Comparison of ENCODE assay signal across 1 cellular context in the genomic region with DNA sequence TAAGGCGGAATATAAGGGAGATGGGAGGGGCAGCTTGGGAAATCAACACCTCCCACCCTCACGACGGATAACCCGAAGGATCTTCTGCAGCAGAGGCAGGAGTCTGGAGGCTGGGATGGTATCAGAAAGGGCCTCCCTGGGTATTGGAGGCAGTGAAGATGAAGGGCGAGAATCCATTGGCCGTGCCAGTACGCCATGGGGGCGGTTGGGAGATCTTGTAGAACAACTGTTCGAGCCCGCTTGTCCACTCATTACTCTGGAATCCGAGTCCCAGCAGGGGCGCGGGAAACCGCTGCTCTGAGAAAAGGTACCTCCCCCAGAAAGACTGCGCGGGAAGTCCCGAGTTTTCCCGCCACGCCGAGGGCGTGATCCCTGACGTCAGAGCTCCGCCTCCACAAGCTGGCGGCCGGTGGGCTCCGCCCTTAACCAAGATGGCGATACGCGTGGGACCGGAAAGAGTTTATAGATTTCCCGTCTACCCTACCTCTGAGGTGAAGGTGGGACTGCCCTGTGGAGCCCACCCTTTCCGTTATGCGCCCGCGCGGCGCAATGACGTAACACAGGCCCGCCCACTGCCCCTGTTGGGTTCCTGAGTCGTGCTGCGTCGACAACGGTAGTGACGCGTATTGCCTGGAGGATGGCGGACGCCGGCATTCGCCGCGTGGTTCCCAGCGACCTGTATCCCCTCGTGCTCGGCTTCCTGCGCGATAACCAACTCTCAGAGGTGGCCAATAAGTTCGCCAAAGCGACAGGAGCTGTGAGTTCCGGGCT.
TF ChIP-seq lines count a peak whose summit lies in the region.

A gene (plus strand): TSS at position 616 of the 771 bp plus-strand sequence. CDS start 22 bp downstream, at position 638.

TF ChIP-seq in HepG2, 621 proteins besides CTCF, POLR2A, EP300 and RAD21 (continued from another document and continues in another):
- TF ChIP-seq NFKB2 (CRISPR knock-in tag; IDR thresholded peaks at IDR 0.05; ENCODE audit: borderline replicate concordance): peak; percentile 95; the same call in 1 of the 2 replicates
- peak; percentile 71; the same call in 1 of the 2 replicates for TF ChIP-seq ZBTB7A (CRISPR knock-in tag; IDR thresholded peaks at IDR 0.05)
- peak; percentile 88; the same call in 2 of the 3 replicates for TF ChIP-seq MXI1 (IDR thresholded peaks at IDR 0.05; ENCODE audit: borderline replicate concordance, low read depth, low read length)
- no peak for TF ChIP-seq EZH2 (conservative IDR thresholded peaks at IDR 0.05; ENCODE audit: low read depth, low read length)
- no peak for TF ChIP-seq ZNF879 (CRISPR knock-in tag; IDR thresholded peaks at IDR 0.05)
- TF ChIP-seq KDM2A (CRISPR knock-in tag; IDR thresholded peaks at IDR 0.05; ENCODE audit: borderline replicate concordance, low read depth): peak; percentile 100
- no peak for TF ChIP-seq THYN1 (CRISPR knock-in tag; IDR thresholded peaks at IDR 0.05; ENCODE audit: borderline replicate concordance, low read depth)
- TF ChIP-seq, protein P1, sequence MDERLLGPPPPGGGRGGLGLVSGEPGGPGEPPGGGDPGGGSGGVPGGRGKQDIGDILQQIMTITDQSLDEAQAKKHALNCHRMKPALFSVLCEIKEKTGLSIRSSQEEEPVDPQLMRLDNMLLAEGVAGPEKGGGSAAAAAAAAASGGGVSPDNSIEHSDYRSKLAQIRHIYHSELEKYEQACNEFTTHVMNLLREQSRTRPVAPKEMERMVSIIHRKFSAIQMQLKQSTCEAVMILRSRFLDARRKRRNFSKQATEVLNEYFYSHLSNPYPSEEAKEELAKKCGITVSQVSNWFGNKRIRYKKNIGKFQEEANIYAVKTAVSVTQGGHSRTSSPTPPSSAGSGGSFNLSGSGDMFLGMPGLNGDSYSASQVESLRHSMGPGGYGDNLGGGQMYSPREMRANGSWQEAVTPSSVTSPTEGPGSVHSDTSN (CRISPR knock-in tag; IDR thresholded peaks at IDR 0.05): no peak
- TF ChIP-seq ATF1 (CRISPR knock-in tag; IDR thresholded peaks at IDR 0.05): peak; percentile 99
- TF ChIP-seq XBP1 (CRISPR knock-in tag; IDR thresholded peaks at IDR 0.05): peak; percentile 22
- TF ChIP-seq, protein P2, sequence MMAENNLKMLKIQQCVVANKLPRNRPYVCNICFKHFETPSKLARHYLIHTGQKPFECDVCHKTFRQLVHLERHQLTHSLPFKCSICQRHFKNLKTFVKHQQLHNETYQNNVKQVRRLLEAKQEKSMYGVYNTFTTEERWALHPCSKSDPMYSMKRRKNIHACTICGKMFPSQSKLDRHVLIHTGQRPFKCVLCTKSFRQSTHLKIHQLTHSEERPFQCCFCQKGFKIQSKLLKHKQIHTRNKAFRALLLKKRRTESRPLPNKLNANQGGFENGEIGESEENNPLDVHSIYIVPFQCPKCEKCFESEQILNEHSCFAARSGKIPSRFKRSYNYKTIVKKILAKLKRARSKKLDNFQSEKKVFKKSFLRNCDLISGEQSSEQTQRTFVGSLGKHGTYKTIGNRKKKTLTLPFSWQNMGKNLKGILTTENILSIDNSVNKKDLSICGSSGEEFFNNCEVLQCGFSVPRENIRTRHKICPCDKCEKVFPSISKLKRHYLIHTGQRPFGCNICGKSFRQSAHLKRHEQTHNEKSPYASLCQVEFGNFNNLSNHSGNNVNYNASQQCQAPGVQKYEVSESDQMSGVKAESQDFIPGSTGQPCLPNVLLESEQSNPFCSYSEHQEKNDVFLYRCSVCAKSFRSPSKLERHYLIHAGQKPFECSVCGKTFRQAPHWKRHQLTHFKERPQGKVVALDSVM (CRISPR knock-in tag; IDR thresholded peaks at IDR 0.05): peak; percentile 50; the same call in 1 of the 2 replicates
- peak; percentile 70; the same call in 1 of the 2 replicates for TF ChIP-seq FOXK2 (IDR thresholded peaks at IDR 0.05)
- peak; percentile 71; the same call in 1 of the 2 replicates for TF ChIP-seq ZNF556 (CRISPR knock-in tag; IDR thresholded peaks at IDR 0.05; ENCODE audit: borderline replicate concordance)
- peak; percentile 98 for TF ChIP-seq GATAD1 (CRISPR knock-in tag; IDR thresholded peaks at IDR 0.05)
- 0 out of 2 replicates have a peak, but pooled peaks have one; percentile 71 for TF ChIP-seq ZMYM2 (CRISPR knock-in tag; IDR thresholded peaks at IDR 0.05)
- TF ChIP-seq ZNF441 (CRISPR knock-in tag; IDR thresholded peaks at IDR 0.05; ENCODE audit: borderline replicate concordance): peak; percentile 48; the same call in 1 of the 2 replicates
- TF ChIP-seq ZEB1 (IDR thresholded peaks at IDR 0.05; ENCODE audit: insufficient replicate concordance, low read depth): peak; percentile 70
- TF ChIP-seq, protein P3, sequence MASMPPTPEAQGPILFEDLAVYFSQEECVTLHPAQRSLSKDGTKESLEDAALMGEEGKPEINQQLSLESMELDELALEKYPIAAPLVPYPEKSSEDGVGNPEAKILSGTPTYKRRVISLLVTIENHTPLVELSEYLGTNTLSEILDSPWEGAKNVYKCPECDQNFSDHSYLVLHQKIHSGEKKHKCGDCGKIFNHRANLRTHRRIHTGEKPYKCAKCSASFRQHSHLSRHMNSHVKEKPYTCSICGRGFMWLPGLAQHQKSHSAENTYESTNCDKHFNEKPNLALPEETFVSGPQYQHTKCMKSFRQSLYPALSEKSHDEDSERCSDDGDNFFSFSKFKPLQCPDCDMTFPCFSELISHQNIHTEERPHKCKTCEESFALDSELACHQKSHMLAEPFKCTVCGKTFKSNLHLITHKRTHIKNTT (CRISPR knock-in tag; IDR thresholded peaks at IDR 0.05): no peak
- no peak for TF ChIP-seq FOXA1 (IDR thresholded peaks at IDR 0.05)
- TF ChIP-seq FOXA1 (CRISPR knock-in tag; IDR thresholded peaks at IDR 0.05): peak; percentile 31; the same call in 1 of the 2 replicates
- TF ChIP-seq ZNF160 (CRISPR knock-in tag; IDR thresholded peaks at IDR 0.05): peak; percentile 77
- peak; percentile 67 for TF ChIP-seq NFYB (CRISPR knock-in tag; IDR thresholded peaks at IDR 0.05)
- peak; percentile 97 for TF ChIP-seq YEATS2 (CRISPR knock-in tag; IDR thresholded peaks at IDR 0.05; ENCODE audit: borderline replicate concordance)
- TF ChIP-seq MATR3 (CRISPR knock-in tag; IDR thresholded peaks at IDR 0.05): no peak
- TF ChIP-seq KAT2B (IDR thresholded peaks at IDR 0.05; ENCODE audit: borderline replicate concordance, low read depth, low read length): no peak
- peak; percentile 69; the same call in 1 of the 2 replicates for TF ChIP-seq BRCA1 (CRISPR knock-in tag; IDR thresholded peaks at IDR 0.05)
- no peak; the same call in 1 of the 2 replicates for TF ChIP-seq ZNF878 (CRISPR knock-in tag; IDR thresholded peaks at IDR 0.05)
- TF ChIP-seq ZNF235 (CRISPR knock-in tag; IDR thresholded peaks at IDR 0.05; ENCODE audit: borderline replicate concordance): no peak
- TF ChIP-seq ZNF136 (CRISPR knock-in tag; IDR thresholded peaks at IDR 0.05; ENCODE audit: low read depth): peak; percentile 93; the same call in 1 of the 2 replicates
- TF ChIP-seq, protein P4, sequence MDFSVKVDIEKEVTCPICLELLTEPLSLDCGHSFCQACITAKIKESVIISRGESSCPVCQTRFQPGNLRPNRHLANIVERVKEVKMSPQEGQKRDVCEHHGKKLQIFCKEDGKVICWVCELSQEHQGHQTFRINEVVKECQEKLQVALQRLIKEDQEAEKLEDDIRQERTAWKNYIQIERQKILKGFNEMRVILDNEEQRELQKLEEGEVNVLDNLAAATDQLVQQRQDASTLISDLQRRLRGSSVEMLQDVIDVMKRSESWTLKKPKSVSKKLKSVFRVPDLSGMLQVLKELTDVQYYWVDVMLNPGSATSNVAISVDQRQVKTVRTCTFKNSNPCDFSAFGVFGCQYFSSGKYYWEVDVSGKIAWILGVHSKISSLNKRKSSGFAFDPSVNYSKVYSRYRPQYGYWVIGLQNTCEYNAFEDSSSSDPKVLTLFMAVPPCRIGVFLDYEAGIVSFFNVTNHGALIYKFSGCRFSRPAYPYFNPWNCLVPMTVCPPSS (IDR thresholded peaks at IDR 0.05): no peak
- TF ChIP-seq FIP1L1 (IDR thresholded peaks at IDR 0.05; ENCODE audit: borderline replicate concordance, insufficient read depth, low read depth, low read length): peak; percentile 52; the same call in 1 of the 2 replicates
- TF ChIP-seq, protein P5, sequence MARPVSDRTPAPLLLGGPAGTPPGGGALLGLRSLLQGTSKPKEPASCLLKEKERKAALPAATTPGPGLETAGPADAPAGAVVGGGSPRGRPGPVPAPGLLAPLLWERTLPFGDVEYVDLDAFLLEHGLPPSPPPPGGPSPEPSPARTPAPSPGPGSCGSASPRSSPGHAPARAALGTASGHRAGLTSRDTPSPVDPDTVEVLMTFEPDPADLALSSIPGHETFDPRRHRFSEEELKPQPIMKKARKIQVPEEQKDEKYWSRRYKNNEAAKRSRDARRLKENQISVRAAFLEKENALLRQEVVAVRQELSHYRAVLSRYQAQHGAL (CRISPR knock-in tag; IDR thresholded peaks at IDR 0.05; ENCODE audit: not compliant biosample characterization): peak; percentile 69
- no peak for TF ChIP-seq ZNF10 (CRISPR knock-in tag; IDR thresholded peaks at IDR 0.05; ENCODE audit: borderline replicate concordance, low read depth)
- TF ChIP-seq, protein P6, sequence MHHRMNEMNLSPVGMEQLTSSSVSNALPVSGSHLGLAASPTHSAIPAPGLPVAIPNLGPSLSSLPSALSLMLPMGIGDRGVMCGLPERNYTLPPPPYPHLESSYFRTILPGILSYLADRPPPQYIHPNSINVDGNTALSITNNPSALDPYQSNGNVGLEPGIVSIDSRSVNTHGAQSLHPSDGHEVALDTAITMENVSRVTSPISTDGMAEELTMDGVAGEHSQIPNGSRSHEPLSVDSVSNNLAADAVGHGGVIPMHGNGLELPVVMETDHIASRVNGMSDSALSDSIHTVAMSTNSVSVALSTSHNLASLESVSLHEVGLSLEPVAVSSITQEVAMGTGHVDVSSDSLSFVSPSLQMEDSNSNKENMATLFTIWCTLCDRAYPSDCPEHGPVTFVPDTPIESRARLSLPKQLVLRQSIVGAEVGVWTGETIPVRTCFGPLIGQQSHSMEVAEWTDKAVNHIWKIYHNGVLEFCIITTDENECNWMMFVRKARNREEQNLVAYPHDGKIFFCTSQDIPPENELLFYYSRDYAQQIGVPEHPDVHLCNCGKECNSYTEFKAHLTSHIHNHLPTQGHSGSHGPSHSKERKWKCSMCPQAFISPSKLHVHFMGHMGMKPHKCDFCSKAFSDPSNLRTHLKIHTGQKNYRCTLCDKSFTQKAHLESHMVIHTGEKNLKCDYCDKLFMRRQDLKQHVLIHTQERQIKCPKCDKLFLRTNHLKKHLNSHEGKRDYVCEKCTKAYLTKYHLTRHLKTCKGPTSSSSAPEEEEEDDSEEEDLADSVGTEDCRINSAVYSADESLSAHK (CRISPR knock-in tag; IDR thresholded peaks at IDR 0.05; ENCODE audit: borderline replicate concordance): peak; percentile 3; the same call in 1 of the 2 replicates
- TF ChIP-seq NFE2L1 (CRISPR knock-in tag; IDR thresholded peaks at IDR 0.05; ENCODE audit: borderline replicate concordance): peak; percentile 62; the same call in 1 of the 2 replicates
- peak; percentile 92 for TF ChIP-seq ZBTB7B (CRISPR knock-in tag; IDR thresholded peaks at IDR 0.05)
- TF ChIP-seq KLF13 (CRISPR knock-in tag; IDR thresholded peaks at IDR 0.05): no peak
- TF ChIP-seq ZNF891 (CRISPR knock-in tag; IDR thresholded peaks at IDR 0.05): peak; percentile 91; the same call in 1 of the 2 replicates
- TF ChIP-seq ZNF570 (CRISPR knock-in tag; IDR thresholded peaks at IDR 0.05; ENCODE audit: borderline replicate concordance): no peak
- no peak for TF ChIP-seq ZNF260 (CRISPR knock-in tag; IDR thresholded peaks at IDR 0.05; ENCODE audit: borderline replicate concordance, low read depth)
- no peak for TF ChIP-seq ZBTB8A (CRISPR knock-in tag; IDR thresholded peaks at IDR 0.05; ENCODE audit: borderline replicate concordance, low read depth)
- TF ChIP-seq, protein P7, sequence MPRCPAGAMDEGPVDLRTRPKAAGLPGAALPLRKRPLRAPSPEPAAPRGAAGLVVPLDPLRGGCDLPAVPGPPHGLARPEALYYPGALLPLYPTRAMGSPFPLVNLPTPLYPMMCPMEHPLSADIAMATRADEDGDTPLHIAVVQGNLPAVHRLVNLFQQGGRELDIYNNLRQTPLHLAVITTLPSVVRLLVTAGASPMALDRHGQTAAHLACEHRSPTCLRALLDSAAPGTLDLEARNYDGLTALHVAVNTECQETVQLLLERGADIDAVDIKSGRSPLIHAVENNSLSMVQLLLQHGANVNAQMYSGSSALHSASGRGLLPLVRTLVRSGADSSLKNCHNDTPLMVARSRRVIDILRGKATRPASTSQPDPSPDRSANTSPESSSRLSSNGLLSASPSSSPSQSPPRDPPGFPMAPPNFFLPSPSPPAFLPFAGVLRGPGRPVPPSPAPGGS (CRISPR knock-in tag; IDR thresholded peaks at IDR 0.05): peak; percentile 69; the same call in 1 of the 2 replicates
- TF ChIP-seq HCFC1 (IDR thresholded peaks at IDR 0.05; ENCODE audit: low read depth, low read length): peak; percentile 83
- peak; percentile 94 for TF ChIP-seq SPEN (CRISPR knock-in tag; IDR thresholded peaks at IDR 0.05; ENCODE audit: low read depth)
- TF ChIP-seq ZBTB21 (CRISPR knock-in tag; IDR thresholded peaks at IDR 0.05): peak; percentile 95
- no peak for TF ChIP-seq MAFG (CRISPR knock-in tag; IDR thresholded peaks at IDR 0.05)
- TF ChIP-seq MLLT10 (CRISPR knock-in tag; IDR thresholded peaks at IDR 0.05): no peak
- no peak for TF ChIP-seq RFX5 (IDR thresholded peaks at IDR 0.05; ENCODE audit: low read depth, low read length)
- TF ChIP-seq, protein P8, sequence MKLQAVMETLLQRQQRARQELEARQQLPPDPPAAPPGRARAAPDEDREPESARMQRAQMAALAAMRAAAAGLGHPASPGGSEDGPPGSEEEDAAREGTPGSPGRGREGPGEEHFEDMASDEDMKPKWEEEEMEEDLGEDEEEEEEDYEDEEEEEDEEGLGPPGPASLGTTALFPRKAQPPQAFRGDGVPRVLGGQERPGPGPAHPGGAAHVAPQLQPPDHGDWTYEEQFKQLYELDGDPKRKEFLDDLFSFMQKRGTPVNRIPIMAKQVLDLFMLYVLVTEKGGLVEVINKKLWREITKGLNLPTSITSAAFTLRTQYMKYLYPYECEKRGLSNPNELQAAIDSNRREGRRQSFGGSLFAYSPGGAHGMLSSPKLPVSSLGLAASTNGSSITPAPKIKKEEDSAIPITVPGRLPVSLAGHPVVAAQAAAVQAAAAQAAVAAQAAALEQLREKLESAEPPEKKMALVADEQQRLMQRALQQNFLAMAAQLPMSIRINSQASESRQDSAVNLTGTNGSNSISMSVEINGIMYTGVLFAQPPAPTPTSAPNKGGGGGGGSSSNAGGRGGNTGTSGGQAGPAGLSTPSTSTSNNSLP (IDR thresholded peaks at IDR 0.05; ENCODE audit: low read depth, low read length): 0 out of 2 replicates have a peak, but pooled peaks have one; percentile 26
- TF ChIP-seq SRSF1 (optimal IDR thresholded peaks at IDR 0.05; ENCODE audit: low read depth, low read length): peak; percentile 83
- TF ChIP-seq HMG20A (CRISPR knock-in tag; IDR thresholded peaks at IDR 0.05; ENCODE audit: borderline replicate concordance): no peak
- TF ChIP-seq, protein P9, sequence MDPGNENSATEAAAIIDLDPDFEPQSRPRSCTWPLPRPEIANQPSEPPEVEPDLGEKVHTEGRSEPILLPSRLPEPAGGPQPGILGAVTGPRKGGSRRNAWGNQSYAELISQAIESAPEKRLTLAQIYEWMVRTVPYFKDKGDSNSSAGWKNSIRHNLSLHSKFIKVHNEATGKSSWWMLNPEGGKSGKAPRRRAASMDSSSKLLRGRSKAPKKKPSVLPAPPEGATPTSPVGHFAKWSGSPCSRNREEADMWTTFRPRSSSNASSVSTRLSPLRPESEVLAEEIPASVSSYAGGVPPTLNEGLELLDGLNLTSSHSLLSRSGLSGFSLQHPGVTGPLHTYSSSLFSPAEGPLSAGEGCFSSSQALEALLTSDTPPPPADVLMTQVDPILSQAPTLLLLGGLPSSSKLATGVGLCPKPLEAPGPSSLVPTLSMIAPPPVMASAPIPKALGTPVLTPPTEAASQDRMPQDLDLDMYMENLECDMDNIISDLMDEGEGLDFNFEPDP (CRISPR knock-in tag; conservative IDR thresholded peaks at IDR 0.05): no peak
